26 cellular contexts compared by ENCODE assay signal in genomic region chr4:148173397-148174017, GRCh38.
DNase-seq lines count a peak whose midpoint lies in the region; ATAC-seq, FAIRE-seq and TF ChIP-seq lines count a peak whose summit lies in the region.
"Had no signal": no experiment of that assay in that cellular context is flagged by ENCODE, and none has a peak within 500 bp of the region (broad histone marks: within the 10 kb centered on the region; RNA-seq: fewer than 3 reads in every experiment).

No MANE protein-coding gene starts in this region.

- intact Hi-C loops in left colon (cut with DNase I, micrococcal nuclease) (no loop called here), upper lobe of right lung (cut with DNase I) (no loop called here)

- no peak for TF ChIP-seq EP300 in Ishikawa (IDR thresholded peaks at IDR 0.05; ENCODE audit: borderline replicate concordance)

- H3K27ac ChIP-seq in small intestine (ENCODE audit: low read depth in 1 of 2, low read length in 1 of 2) (peak overlapping the region in 1 of 2 donors; percentile 2), upper lobe of right lung (no peak overlapping the region)
- H3K27ac ChIP-seq: BLaER1 treated with 17β-estradiol and CSF1 and Interleukin-3, amounts not matched to agents 10 nM and 100 nM; epithelial cell of prostate; heart left ventricle; KMS-11; lower lobe of right lung; WERI-Rb-1 had no signal

- WGBS in small intestine, 3 donors, result 80 to 86% (median 85%) methylated on average over 5 of the region's 5 CpGs

- H3K27me3 ChIP-seq in small intestine (ENCODE audit: control insufficient read depth in 2 of 2, insufficient read depth in 2 of 2, low read length in 2 of 2) (no peaks in the 10 kb centered on the region), upper lobe of right lung (no peaks in the 10 kb centered on the region)
- H3K27me3 ChIP-seq: BLaER1 treated with 17β-estradiol and CSF1 and Interleukin-3, amounts not matched to agents 10 nM and 100 nM; heart left ventricle had no signal

- POLR2A ChIA-PET in GM10248 (lab: Yijun Ruan, JAX), result no interaction called here

- no peak for FAIRE-seq in small intestine (lab: Jason Lieb, UNC)
- FAIRE-seq: bronchial epithelial cell, colon, G401.6 had no signal

- H3K9me3 ChIP-seq in small intestine (ENCODE audit: control insufficient read depth, low read depth) (peaks cover 2% of the 10 kb centered on the region), upper lobe of right lung (no peaks in the 10 kb centered on the region)
- H3K9me3 ChIP-seq: lower lobe of right lung had no signal

- ATAC-seq in left colon, result peak; percentile 45
- no peak for ATAC-seq in upper lobe of right lung
- ATAC-seq: activated CD8-positive, alpha-beta T cell treated with anti-CD3 and anti-CD28 coated beads, Interleukin-2, amount 10 ng/mL, durations not matched to agents 7 days and 5 days; natural killer cell; stimulated activated naive B cell treated with anti-CD40 and anti-IgM and Interleukin-4, amounts not matched to agents 10 μg/mL and 1 μg/mL and 100 μg/mL, for 72 hours had no signal

- TF ChIP-seq RAD21 in Ishikawa (IDR thresholded peaks at IDR 0.05; ENCODE audit: low read depth), result no peak

- H3K4me1 ChIP-seq in small intestine (ENCODE audit: control insufficient read depth in 2 of 2, insufficient read depth in 1 of 2, low read depth in 1 of 2, low read length in 1 of 2) (peaks cover 6 to 7% of the 10 kb centered on the region in 2 donors), upper lobe of right lung (no peaks in the 10 kb centered on the region)
- H3K4me1 ChIP-seq: BLaER1 treated with 17β-estradiol and CSF1 and Interleukin-3, amounts not matched to agents 10 nM and 100 nM; lower lobe of right lung had no signal

- H3K4me3 ChIP-seq in choroid plexus epithelial cell (ENCODE audit: low read depth, low read length) (no peak overlapping the region), small intestine (ENCODE audit: low read depth in 1 of 2, low read length in 2 of 2) (no peak overlapping the region), upper lobe of right lung (no peak overlapping the region)
- H3K4me3 ChIP-seq: BLaER1 treated with 17β-estradiol and CSF1 and Interleukin-3, amounts not matched to agents 10 nM and 100 nM; heart left ventricle; lower lobe of right lung had no signal

- H3K36me3 ChIP-seq in small intestine (ENCODE audit: control insufficient read depth in 2 of 2, insufficient read depth in 2 of 2, low read length in 2 of 2), result no peaks in the 10 kb centered on the region
- no peaks in the 10 kb centered on the region for H3K36me3 ChIP-seq in upper lobe of right lung
- H3K36me3 ChIP-seq: BLaER1 treated with 17β-estradiol and CSF1 and Interleukin-3, amounts not matched to agents 10 nM and 100 nM; heart left ventricle; lower lobe of right lung; WERI-Rb-1 had no signal

- CTCF ChIA-PET in GM10248 (lab: Yijun Ruan, JAX), result interaction anchor here (1.0 kb wide), 1 partner anchor 11 kb away, joined by 3 read pairs; no protein-coding TSS in a partner anchor

- DNase-seq in choroid plexus epithelial cell (ENCODE audit: low read depth) (peak; percentile 10), left colon (no peak), small intestine (peak; percentile 84), GM10248 (ENCODE audit: extremely low spot score) (no peak), HuH-7 (ENCODE audit: low spot score) (no peak), upper lobe of right lung (no peak)
- DNase-seq in activated naive CD4-positive, alpha-beta T cell treated with Interleukin-2 at 50 U/mL for 16 hours, result no peak
- DNase-seq: activated CD4-positive, alpha-beta T cell treated with anti-CD3 and anti-CD28 coated beads for 4 hours; activated CD8-positive, alpha-beta T cell treated with anti-CD3 and anti-CD28 coated beads, Interleukin-2, amount 10 ng/mL, durations not matched to agents 7 days and 5 days; effector CD4-positive, alpha-beta T cell; heart left ventricle; lower lobe of right lung; natural killer cell; NCI-H1436 treated with DMSO at 0.1 percent for 48 hours; NCI-H345; NCI-H69; stimulated activated naive B cell treated with anti-CD40 and anti-IgM and Interleukin-4, amounts not matched to agents 10 μg/mL and 1 μg/mL and 100 μg/mL, for 72 hours; T-helper 9 cell; WERI-Rb-1 had no signal

- TF ChIP-seq CTCF in choroid plexus epithelial cell (conservative IDR thresholded peaks at IDR 0.05; ENCODE audit: low read depth, low read length), result no peak
- no peak for TF ChIP-seq CTCF in GM10248 (IDR thresholded peaks at IDR 0.05; ENCODE audit: control extremely low read depth, extremely low read depth, low read depth, missing control alignments)
- no peak for TF ChIP-seq CTCF in upper lobe of right lung (IDR thresholded peaks at IDR 0.05)

TF ChIP-seq in Ishikawa, 13 proteins besides CTCF, POLR2A, EP300 and RAD21:
- TF ChIP-seq EGR1 (IDR thresholded peaks at IDR 0.05) (peak; percentile 10; the same call in 1 of the 2 replicates), NFIC (IDR thresholded peaks at IDR 0.05) (no peak)

Comparison
In these comparisons a context has a peak if more than half of its experiments do, and no peak if none do; other contexts are left out.
1. DNase-seq: peak in choroid plexus epithelial cell (single experiment) and small intestine (single experiment); none in left colon (0 of 2), activated naive CD4-positive, alpha-beta T cell treated with Interleukin-2 at 50 U/mL for 16 hours (single experiment), GM10248 (single experiment), HuH-7 (single experiment) and upper lobe of right lung (single experiment).